15 cellular contexts compared by ENCODE assay signal in genomic region chr5:133337795-133338445, GRCh38.
DNase-seq lines count a peak whose midpoint lies in the region; ATAC-seq and TF ChIP-seq lines count a peak whose summit lies in the region.
"Had no signal": no experiment of that assay in that cellular context is flagged by ENCODE, and none has a peak within 500 bp of the region (broad histone marks: within the 10 kb centered on the region; RNA-seq: fewer than 3 reads in every experiment).

No MANE protein-coding gene starts in this region.

- H3K27me3 ChIP-seq in osteoblast (ENCODE audit: insufficient read depth, low read length): no peaks in the 10 kb centered on the region

- H4K20me1 ChIP-seq in osteoblast (ENCODE audit: insufficient read depth, low read length): no peaks in the 10 kb centered on the region

- no peak for ATAC-seq in natural killer cell treated with Interleukin-12 subunit alpha and Interleukin-12 subunit beta and Interleukin-15 and Interleukin-18, amount 100 ng/mL, for 72 hours
- ATAC-seq in natural killer cell (no peak), HG03439 (IDR thresholded peaks at IDR 0.05; ENCODE audit: unreplicated experiment) (no peak)
- ATAC-seq: GM23338, HCT116 had no signal

- no peaks in the 10 kb centered on the region for H3K36me3 ChIP-seq in osteoblast (ENCODE audit: insufficient read depth, low read length)

- H3K4me1 Mint-ChIP-seq in natural killer cell treated with Interleukin-12 subunit alpha and Interleukin-12 subunit beta and Interleukin-15 and Interleukin-18, amount 100 ng/mL, for 72 hours (ENCODE audit: low read depth in 2 of 2): peaks cover 1 to 2% of the 10 kb centered on the region in 2 donors
- no peaks in the 10 kb centered on the region for H3K4me1 Mint-ChIP-seq in natural killer cell

- H3K27ac ChIP-seq in osteoblast (ENCODE audit: low read depth, low read length): no peak overlapping the region

- no peak overlapping the region for H2AFZ ChIP-seq in osteoblast (ENCODE audit: low read length)
- H2AFZ ChIP-seq: GM23338 had no signal

- H3K27me3 Mint-ChIP-seq in natural killer cell treated with Interleukin-12 subunit alpha and Interleukin-12 subunit beta and Interleukin-15 and Interleukin-18, amount 100 ng/mL, for 72 hours: peaks cover 0 to 5% of the 10 kb centered on the region in 2 donors
- H3K27me3 Mint-ChIP-seq in natural killer cell (ENCODE audit: low read depth in 2 of 2): no peaks in the 10 kb centered on the region

- no peak overlapping the region for H3K4me3 ChIP-seq in osteoblast (ENCODE audit: insufficient read depth, low read length)
- H3K4me3 ChIP-seq: GM23338 had no signal

- no peaks in the 10 kb centered on the region for H3K79me2 ChIP-seq in osteoblast (ENCODE audit: insufficient read depth, low read length)

- no peak overlapping the region for H3K27ac Mint-ChIP-seq in natural killer cell treated with Interleukin-12 subunit alpha and Interleukin-12 subunit beta and Interleukin-15 and Interleukin-18, amount 100 ng/mL, for 72 hours
- H3K27ac Mint-ChIP-seq in natural killer cell: no peak overlapping the region
- H3K27ac Mint-ChIP-seq: GM23338 had no signal

- no peaks in the 10 kb centered on the region for H3K9me3 Mint-ChIP-seq in natural killer cell treated with Interleukin-12 subunit alpha and Interleukin-12 subunit beta and Interleukin-15 and Interleukin-18, amount 100 ng/mL, for 72 hours
- no peaks in the 10 kb centered on the region for H3K9me3 Mint-ChIP-seq in natural killer cell
- H3K9me3 Mint-ChIP-seq: GM23338, H9 had no signal

- TF ChIP-seq CTCF in natural killer cell (IDR thresholded peaks at IDR 0.05) (no peak), osteoblast (IDR thresholded peaks at IDR 0.05; ENCODE audit: extremely low read depth, low read depth, low read length) (no peak)

- peak; percentile 54 for DNase-seq in natural killer cell treated with Interleukin-12 subunit alpha and Interleukin-12 subunit beta and Interleukin-15 and Interleukin-18, amount 100 ng/mL, for 72 hours (ENCODE audit: low spot score)
- DNase-seq in natural killer cell (no peak), mesenteric fat pad (ENCODE audit: low spot score) (peak; percentile 47), osteoblast (ENCODE audit: insufficient read length, low spot score, missing footprints) (peak; percentile 83), NCI-H146 (lab: John Stamatoyannopoulos, UW) (no peak), 8988T (no peak)
- DNase-seq: C1 segment of cervical spinal cord; Calu3; CD4-positive, alpha-beta memory T cell; COR-L47; DND-41; H9 had no signal

- H3K4me3 Mint-ChIP-seq in natural killer cell treated with Interleukin-12 subunit alpha and Interleukin-12 subunit beta and Interleukin-15 and Interleukin-18, amount 100 ng/mL, for 72 hours: no peak overlapping the region
- H3K4me3 Mint-ChIP-seq in natural killer cell: no peak overlapping the region
- H3K4me3 Mint-ChIP-seq: CD4-positive, alpha-beta memory T cell; GM23338; H9 had no signal

- H3K9me3 ChIP-seq in osteoblast (ENCODE audit: low read depth, low read length): no peaks in the 10 kb centered on the region

- intact Hi-C loops in natural killer cell (cut with micrococcal nuclease): no loop called here

- H3K36me3 Mint-ChIP-seq in natural killer cell treated with Interleukin-12 subunit alpha and Interleukin-12 subunit beta and Interleukin-15 and Interleukin-18, amount 100 ng/mL, for 72 hours: no peaks in the 10 kb centered on the region
- H3K36me3 Mint-ChIP-seq in natural killer cell: no peaks in the 10 kb centered on the region
- H3K36me3 Mint-ChIP-seq: CD4-positive, alpha-beta memory T cell had no signal

- H3K4me1 ChIP-seq in osteoblast (ENCODE audit: insufficient read depth, low read length): no peaks in the 10 kb centered on the region

- H3K4me2 ChIP-seq in osteoblast (ENCODE audit: insufficient read depth, low read length): no peak overlapping the region
- H3K4me2 ChIP-seq: GM23338 had no signal

Comparison
In these comparisons a context has a peak if more than half of its experiments do, and no peak if none do; other contexts are left out.
1. DNase-seq: peak in natural killer cell treated with Interleukin-12 subunit alpha and Interleukin-12 subunit beta and Interleukin-15 and Interleukin-18, amount 100 ng/mL, for 72 hours (single experiment), mesenteric fat pad (single experiment) and osteoblast (single experiment); none in natural killer cell (single experiment), NCI-H146 (single experiment) and 8988T (single experiment).